1 cellular context compared by ENCODE assay signal in the genomic region with DNA sequence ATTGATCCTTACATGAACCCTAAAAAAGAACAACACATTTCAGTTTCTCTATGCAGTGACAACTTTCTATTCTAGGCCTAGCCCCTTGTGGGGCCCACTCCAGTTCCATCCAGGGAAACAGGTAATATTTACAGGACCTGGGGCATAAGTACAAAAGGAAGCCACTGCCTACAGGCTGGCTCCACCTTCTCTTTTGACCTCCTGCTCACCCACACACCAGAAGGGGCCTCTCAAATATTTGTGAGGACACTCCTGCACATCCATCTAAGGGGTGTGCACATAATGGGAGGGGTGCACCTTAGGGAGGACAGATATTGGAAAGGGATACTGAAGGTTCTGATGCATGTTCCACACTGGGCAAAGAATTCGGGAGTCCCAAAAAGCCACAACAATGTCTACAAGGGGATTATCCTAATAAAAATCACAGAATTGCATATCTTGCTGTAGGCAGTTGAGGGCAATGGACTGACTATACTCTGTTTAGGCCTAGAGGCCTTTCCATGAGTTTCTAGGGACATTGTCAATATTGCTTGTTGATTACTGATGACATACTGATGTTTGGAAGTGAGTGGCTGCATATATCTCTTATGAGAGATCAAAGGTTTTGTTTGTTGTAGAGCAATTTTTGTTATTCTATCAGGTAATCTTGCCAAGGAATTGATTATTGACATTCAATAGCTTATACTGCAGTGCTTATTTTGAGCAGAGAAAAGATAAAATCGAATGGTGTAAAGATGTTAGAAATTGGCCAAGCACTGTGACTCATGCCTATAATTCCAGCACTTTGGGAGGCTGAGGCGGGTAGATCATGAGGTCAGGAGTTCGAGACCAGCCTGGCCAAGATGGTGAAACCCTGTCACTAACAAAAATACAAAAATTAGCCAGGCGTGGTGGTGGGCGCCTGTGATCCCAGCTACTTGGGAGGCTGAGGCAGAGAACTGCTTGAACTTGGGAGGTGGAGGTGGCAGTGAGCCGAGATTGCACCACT.
TF ChIP-seq lines count a peak whose summit lies in the region.

No MANE protein-coding gene starts in this region.

TF ChIP-seq in HepG2, 621 proteins besides CTCF, POLR2A, EP300 and RAD21 (continued from another document and continues in another):
- TF ChIP-seq, protein P1, sequence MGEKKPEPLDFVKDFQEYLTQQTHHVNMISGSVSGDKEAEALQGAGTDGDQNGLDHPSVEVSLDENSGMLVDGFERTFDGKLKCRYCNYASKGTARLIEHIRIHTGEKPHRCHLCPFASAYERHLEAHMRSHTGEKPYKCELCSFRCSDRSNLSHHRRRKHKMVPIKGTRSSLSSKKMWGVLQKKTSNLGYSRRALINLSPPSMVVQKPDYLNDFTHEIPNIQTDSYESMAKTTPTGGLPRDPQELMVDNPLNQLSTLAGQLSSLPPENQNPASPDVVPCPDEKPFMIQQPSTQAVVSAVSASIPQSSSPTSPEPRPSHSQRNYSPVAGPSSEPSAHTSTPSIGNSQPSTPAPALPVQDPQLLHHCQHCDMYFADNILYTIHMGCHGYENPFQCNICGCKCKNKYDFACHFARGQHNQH (CRISPR knock-in tag; IDR thresholded peaks at IDR 0.05), result peak; percentile 85
- TF ChIP-seq FOXJ3 (CRISPR knock-in tag; IDR thresholded peaks at IDR 0.05; ENCODE audit: borderline replicate concordance) (peak; percentile 82), TEAD3 (CRISPR knock-in tag; optimal IDR thresholded peaks at IDR 0.05; ENCODE audit: borderline replicate concordance) (peak; percentile 89), EHMT2 (IDR thresholded peaks at IDR 0.05; ENCODE audit: borderline replicate concordance, low read depth, low read length) (peak; percentile 78), ZNF747 (CRISPR knock-in tag; IDR thresholded peaks at IDR 0.05; ENCODE audit: borderline replicate concordance) (peak; percentile 55; the same call in 1 of the 2 replicates), ZC3H13 (CRISPR knock-in tag; IDR thresholded peaks at IDR 0.05) (0 out of 2 replicates have a peak, but pooled peaks have one; percentile 64), LCORL (IDR thresholded peaks at IDR 0.05) (peak; percentile 72; the same call in 1 of the 2 replicates), LCORL (CRISPR knock-in tag; IDR thresholded peaks at IDR 0.05) (peak; percentile 98), ZNF484 (CRISPR knock-in tag; IDR thresholded peaks at IDR 0.05; ENCODE audit: borderline replicate concordance, low read depth) (no peak), HOXA5 (CRISPR knock-in tag; IDR thresholded peaks at IDR 0.05) (peak; percentile 61; the same call in 1 of the 2 replicates), SIN3B (IDR thresholded peaks at IDR 0.05; ENCODE audit: low read length) (no peak), SKI (IDR thresholded peaks at IDR 0.05; ENCODE audit: partially characterized antibody) (no peak), SP5 (CRISPR knock-in tag; IDR thresholded peaks at IDR 0.05; ENCODE audit: borderline replicate concordance, low read depth) (peak; percentile 92), ATRX (CRISPR knock-in tag; IDR thresholded peaks at IDR 0.05; ENCODE audit: borderline replicate concordance) (no peak), ZNF12 (CRISPR knock-in tag; IDR thresholded peaks at IDR 0.05) (no peak; the same call in 1 of the 2 replicates), HOXA9 (CRISPR knock-in tag; IDR thresholded peaks at IDR 0.05; ENCODE audit: borderline replicate concordance) (no peak), ZNF44 (CRISPR knock-in tag; IDR thresholded peaks at IDR 0.05) (0 out of 2 replicates have a peak, but pooled peaks have one; percentile 18), KLF16 (CRISPR knock-in tag; IDR thresholded peaks at IDR 0.05) (peak in 1 of 2 experiments; percentile 48; a peak in 1 of 4 replicates), MTF1 (CRISPR knock-in tag; IDR thresholded peaks at IDR 0.05) (no peak), ZNF615 (CRISPR knock-in tag; IDR thresholded peaks at IDR 0.05; ENCODE audit: borderline replicate concordance) (peak; percentile 74; the same call in 1 of the 2 replicates)
- TF ChIP-seq, protein P2, sequence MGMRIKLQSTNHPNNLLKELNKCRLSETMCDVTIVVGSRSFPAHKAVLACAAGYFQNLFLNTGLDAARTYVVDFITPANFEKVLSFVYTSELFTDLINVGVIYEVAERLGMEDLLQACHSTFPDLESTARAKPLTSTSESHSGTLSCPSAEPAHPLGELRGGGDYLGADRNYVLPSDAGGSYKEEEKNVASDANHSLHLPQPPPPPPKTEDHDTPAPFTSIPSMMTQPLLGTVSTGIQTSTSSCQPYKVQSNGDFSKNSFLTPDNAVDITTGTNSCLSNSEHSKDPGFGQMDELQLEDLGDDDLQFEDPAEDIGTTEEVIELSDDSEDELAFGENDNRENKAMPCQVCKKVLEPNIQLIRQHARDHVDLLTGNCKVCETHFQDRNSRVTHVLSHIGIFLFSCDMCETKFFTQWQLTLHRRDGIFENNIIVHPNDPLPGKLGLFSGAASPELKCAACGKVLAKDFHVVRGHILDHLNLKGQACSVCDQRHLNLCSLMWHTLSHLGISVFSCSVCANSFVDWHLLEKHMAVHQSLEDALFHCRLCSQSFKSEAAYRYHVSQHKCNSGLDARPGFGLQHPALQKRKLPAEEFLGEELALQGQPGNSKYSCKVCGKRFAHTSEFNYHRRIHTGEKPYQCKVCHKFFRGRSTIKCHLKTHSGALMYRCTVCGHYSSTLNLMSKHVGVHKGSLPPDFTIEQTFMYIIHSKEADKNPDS (CRISPR knock-in tag; IDR thresholded peaks at IDR 0.05), result 0 out of 2 replicates have a peak, but pooled peaks have one; percentile 37
- TF ChIP-seq, protein P3, sequence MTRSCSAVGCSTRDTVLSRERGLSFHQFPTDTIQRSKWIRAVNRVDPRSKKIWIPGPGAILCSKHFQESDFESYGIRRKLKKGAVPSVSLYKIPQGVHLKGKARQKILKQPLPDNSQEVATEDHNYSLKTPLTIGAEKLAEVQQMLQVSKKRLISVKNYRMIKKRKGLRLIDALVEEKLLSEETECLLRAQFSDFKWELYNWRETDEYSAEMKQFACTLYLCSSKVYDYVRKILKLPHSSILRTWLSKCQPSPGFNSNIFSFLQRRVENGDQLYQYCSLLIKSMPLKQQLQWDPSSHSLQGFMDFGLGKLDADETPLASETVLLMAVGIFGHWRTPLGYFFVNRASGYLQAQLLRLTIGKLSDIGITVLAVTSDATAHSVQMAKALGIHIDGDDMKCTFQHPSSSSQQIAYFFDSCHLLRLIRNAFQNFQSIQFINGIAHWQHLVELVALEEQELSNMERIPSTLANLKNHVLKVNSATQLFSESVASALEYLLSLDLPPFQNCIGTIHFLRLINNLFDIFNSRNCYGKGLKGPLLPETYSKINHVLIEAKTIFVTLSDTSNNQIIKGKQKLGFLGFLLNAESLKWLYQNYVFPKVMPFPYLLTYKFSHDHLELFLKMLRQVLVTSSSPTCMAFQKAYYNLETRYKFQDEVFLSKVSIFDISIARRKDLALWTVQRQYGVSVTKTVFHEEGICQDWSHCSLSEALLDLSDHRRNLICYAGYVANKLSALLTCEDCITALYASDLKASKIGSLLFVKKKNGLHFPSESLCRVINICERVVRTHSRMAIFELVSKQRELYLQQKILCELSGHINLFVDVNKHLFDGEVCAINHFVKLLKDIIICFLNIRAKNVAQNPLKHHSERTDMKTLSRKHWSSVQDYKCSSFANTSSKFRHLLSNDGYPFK (CRISPR knock-in tag; IDR thresholded peaks at IDR 0.05; ENCODE audit: borderline replicate concordance), result no peak
- TF ChIP-seq, protein P4, sequence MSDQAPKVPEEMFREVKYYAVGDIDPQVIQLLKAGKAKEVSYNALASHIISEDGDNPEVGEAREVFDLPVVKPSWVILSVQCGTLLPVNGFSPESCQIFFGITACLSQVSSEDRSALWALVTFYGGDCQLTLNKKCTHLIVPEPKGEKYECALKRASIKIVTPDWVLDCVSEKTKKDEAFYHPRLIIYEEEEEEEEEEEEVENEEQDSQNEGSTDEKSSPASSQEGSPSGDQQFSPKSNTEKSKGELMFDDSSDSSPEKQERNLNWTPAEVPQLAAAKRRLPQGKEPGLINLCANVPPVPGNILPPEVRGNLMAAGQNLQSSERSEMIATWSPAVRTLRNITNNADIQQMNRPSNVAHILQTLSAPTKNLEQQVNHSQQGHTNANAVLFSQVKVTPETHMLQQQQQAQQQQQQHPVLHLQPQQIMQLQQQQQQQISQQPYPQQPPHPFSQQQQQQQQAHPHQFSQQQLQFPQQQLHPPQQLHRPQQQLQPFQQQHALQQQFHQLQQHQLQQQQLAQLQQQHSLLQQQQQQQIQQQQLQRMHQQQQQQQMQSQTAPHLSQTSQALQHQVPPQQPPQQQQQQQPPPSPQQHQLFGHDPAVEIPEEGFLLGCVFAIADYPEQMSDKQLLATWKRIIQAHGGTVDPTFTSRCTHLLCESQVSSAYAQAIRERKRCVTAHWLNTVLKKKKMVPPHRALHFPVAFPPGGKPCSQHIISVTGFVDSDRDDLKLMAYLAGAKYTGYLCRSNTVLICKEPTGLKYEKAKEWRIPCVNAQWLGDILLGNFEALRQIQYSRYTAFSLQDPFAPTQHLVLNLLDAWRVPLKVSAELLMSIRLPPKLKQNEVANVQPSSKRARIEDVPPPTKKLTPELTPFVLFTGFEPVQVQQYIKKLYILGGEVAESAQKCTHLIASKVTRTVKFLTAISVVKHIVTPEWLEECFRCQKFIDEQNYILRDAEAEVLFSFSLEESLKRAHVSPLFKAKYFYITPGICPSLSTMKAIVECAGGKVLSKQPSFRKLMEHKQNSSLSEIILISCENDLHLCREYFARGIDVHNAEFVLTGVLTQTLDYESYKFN (CRISPR knock-in tag; conservative IDR thresholded peaks at IDR 0.05), result peak; percentile 98
- TF ChIP-seq, protein P5, sequence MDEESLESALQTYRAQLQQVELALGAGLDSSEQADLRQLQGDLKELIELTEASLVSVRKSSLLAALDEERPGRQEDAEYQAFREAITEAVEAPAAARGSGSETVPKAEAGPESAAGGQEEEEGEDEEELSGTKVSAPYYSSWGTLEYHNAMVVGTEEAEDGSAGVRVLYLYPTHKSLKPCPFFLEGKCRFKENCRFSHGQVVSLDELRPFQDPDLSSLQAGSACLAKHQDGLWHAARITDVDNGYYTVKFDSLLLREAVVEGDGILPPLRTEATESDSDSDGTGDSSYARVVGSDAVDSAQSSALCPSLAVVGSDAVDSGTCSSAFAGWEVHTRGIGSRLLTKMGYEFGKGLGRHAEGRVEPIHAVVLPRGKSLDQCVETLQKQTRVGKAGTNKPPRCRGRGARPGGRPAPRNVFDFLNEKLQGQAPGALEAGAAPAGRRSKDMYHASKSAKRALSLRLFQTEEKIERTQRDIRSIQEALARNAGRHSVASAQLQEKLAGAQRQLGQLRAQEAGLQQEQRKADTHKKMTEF (CRISPR knock-in tag; IDR thresholded peaks at IDR 0.05), result peak; percentile 62
- TF ChIP-seq, protein P6, sequence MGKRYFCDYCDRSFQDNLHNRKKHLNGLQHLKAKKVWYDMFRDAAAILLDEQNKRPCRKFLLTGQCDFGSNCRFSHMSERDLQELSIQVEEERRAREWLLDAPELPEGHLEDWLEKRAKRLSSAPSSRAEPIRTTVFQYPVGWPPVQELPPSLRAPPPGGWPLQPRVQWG (CRISPR knock-in tag; IDR thresholded peaks at IDR 0.05; ENCODE audit: borderline replicate concordance, low read depth), result no peak
- TF ChIP-seq, protein P7, sequence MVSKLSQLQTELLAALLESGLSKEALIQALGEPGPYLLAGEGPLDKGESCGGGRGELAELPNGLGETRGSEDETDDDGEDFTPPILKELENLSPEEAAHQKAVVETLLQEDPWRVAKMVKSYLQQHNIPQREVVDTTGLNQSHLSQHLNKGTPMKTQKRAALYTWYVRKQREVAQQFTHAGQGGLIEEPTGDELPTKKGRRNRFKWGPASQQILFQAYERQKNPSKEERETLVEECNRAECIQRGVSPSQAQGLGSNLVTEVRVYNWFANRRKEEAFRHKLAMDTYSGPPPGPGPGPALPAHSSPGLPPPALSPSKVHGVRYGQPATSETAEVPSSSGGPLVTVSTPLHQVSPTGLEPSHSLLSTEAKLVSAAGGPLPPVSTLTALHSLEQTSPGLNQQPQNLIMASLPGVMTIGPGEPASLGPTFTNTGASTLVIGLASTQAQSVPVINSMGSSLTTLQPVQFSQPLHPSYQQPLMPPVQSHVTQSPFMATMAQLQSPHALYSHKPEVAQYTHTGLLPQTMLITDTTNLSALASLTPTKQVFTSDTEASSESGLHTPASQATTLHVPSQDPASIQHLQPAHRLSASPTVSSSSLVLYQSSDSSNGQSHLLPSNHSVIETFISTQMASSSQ (IDR thresholded peaks at IDR 0.05; ENCODE audit: low read depth), result 0 out of 2 replicates have a peak, but pooled peaks have one; percentile 34
- TF ChIP-seq, protein P7 (CRISPR knock-in tag; IDR thresholded peaks at IDR 0.05; ENCODE audit: borderline replicate concordance), result no peak
- TF ChIP-seq, protein P8, sequence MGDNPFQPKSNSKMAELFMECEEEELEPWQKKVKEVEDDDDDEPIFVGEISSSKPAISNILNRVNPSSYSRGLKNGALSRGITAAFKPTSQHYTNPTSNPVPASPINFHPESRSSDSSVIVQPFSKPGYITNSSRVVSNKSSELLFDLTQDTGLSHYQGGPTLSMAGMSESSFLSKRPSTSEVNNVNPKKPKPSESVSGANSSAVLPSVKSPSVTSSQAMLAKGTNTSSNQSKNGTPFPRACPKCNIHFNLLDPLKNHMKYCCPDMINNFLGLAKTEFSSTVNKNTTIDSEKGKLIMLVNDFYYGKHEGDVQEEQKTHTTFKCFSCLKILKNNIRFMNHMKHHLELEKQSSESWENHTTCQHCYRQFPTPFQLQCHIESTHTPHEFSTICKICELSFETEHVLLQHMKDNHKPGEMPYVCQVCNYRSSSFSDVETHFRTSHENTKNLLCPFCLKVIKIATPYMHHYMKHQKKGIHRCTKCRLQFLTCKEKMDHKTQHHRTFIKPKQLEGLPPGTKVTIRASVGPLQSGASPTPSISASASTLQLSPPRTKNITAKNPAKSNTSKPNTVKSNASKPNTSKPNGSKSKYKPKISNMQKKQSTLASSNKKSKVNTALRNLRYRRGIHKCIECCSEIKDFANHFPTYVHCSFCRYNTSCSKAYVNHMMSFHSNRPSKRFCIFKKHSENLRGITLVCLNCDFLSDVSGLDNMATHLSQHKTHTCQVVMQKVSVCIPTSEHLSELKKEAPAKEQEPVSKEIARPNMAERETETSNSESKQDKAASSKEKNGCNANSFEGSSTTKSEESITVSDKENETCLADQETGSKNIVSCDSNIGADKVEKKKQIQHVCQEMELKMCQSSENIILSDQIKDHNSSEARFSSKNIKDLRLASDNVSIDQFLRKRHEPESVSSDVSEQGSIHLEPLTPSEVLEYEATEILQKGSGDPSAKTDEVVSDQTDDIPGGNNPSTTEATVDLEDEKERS (CRISPR knock-in tag; IDR thresholded peaks at IDR 0.05), result no peak
- TF ChIP-seq, protein P9, sequence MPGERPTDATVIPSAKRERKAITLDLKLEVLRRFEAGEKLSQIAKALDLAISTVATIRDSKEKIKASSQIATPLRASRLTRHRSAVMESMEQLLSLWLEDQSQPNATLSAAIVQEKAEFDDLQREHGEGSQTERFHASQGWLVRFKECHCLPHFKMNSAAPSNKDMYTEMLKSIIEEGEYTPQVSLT (CRISPR knock-in tag; IDR thresholded peaks at IDR 0.05; ENCODE audit: borderline replicate concordance, low read depth), result no peak
